9 cellular contexts compared by ENCODE assay signal in genomic region chr17:77772461-77772897, GRCh38.
DNase-seq lines count a peak whose midpoint lies in the region; ATAC-seq, FAIRE-seq and TF ChIP-seq lines count a peak whose summit lies in the region.
"Had no signal": no experiment of that assay in that cellular context is flagged by ENCODE, and none has a peak within 500 bp of the region (broad histone marks: within the 10 kb centered on the region; RNA-seq: fewer than 3 reads in every experiment).

No MANE protein-coding gene starts in this region.

- CTCF ChIA-PET in activated CD8-positive, alpha-beta memory T cell treated with anti-CD3 and anti-CD28 coated beads, Interleukin-2, amount 10 ng/mL, durations not matched to agents 7 days and 5 days (lab: Charles Lee), result interaction anchor here (1.5 to 2.6 kb wide), 5 partner anchors 12 to 241 kb away, joined by 3 to 19 read pairs (median 4); no protein-coding TSS in a partner anchor

- H3K27ac Mint-ChIP-seq in activated CD8-positive, alpha-beta memory T cell treated with anti-CD3 and anti-CD28 coated beads, Interleukin-2, amount 10 ng/mL, durations not matched to agents 7 days and 5 days, result no peak overlapping the region

- no peak overlapping the region for H3K4me3 Mint-ChIP-seq in activated CD8-positive, alpha-beta memory T cell treated with anti-CD3 and anti-CD28 coated beads, Interleukin-2, amount 10 ng/mL, durations not matched to agents 7 days and 5 days

- peaks cover 2% of the 10 kb centered on the region for H3K27me3 Mint-ChIP-seq in activated CD8-positive, alpha-beta memory T cell treated with anti-CD3 and anti-CD28 coated beads, Interleukin-2, amount 10 ng/mL, durations not matched to agents 7 days and 5 days

- TF ChIP-seq CTCF in GM12865 (IDR thresholded peaks at IDR 0.05; ENCODE audit: insufficient read depth, low read depth, low read length, missing control alignments) (peak; percentile 80), epithelial cell of proximal tubule (conservative IDR thresholded peaks at IDR 0.05; ENCODE audit: low read depth, low read length) (peak; percentile 46), omental fat pad (IDR thresholded peaks at IDR 0.05) (peak in 1 of 3 donors; percentile 8)

- DNase-seq in GM12865 (ENCODE audit: low read depth) (peak; percentile 57), NCI-H748 (lab: John Stamatoyannopoulos, UW; ENCODE audit: unreplicated experiment) (peak; percentile 59), epithelial cell of proximal tubule (ENCODE audit: low read depth) (no peak), omental fat pad (ENCODE audit: low spot score) (no peak), urothelium cell line (ENCODE audit: low spot score) (peak; percentile 86)
- peak; percentile 78 for DNase-seq in activated CD8-positive, alpha-beta memory T cell treated with anti-CD3 and anti-CD28 coated beads, Interleukin-2, amount 10 ng/mL, durations not matched to agents 7 days and 5 days

- H3K36me3 Mint-ChIP-seq in activated CD8-positive, alpha-beta memory T cell treated with anti-CD3 and anti-CD28 coated beads, Interleukin-2, amount 10 ng/mL, durations not matched to agents 7 days and 5 days, result no peaks in the 10 kb centered on the region

- H3K4me1 Mint-ChIP-seq in activated CD8-positive, alpha-beta memory T cell treated with anti-CD3 and anti-CD28 coated beads, Interleukin-2, amount 10 ng/mL, durations not matched to agents 7 days and 5 days, result peaks cover 11% of the 10 kb centered on the region

- no peak for FAIRE-seq in urothelium cell line (lab: Jason Lieb, UNC)
- FAIRE-seq: TTC549 had no signal

- H3K9me3 Mint-ChIP-seq in activated CD8-positive, alpha-beta memory T cell treated with anti-CD3 and anti-CD28 coated beads, Interleukin-2, amount 10 ng/mL, durations not matched to agents 7 days and 5 days (ENCODE audit: low read depth), result no peaks in the 10 kb centered on the region

- H3K4me3 ChIP-seq in GM12865 (ENCODE audit: low read depth, low read length) (no peak overlapping the region), epithelial cell of proximal tubule (ENCODE audit: low read depth, low read length) (no peak overlapping the region)

- peak; percentile 95 for ATAC-seq in activated CD8-positive, alpha-beta memory T cell treated with anti-CD3 and anti-CD28 coated beads, Interleukin-2, amount 10 ng/mL, durations not matched to agents 7 days and 5 days
- peak; percentile 88 for ATAC-seq in omental fat pad (ENCODE audit: low FRiP score)
- no peak for ATAC-seq in HG03571 (IDR thresholded peaks at IDR 0.05; ENCODE audit: unreplicated experiment)
- ATAC-seq in HG03280 (IDR thresholded peaks at IDR 0.05; ENCODE audit: unreplicated experiment), result no peak

Comparison
In these comparisons a context has a peak if more than half of its experiments do, and no peak if none do; other contexts are left out.
1. DNase-seq: peak in GM12865 (single experiment), NCI-H748 (single experiment), activated CD8-positive, alpha-beta memory T cell treated with anti-CD3 and anti-CD28 coated beads, Interleukin-2, amount 10 ng/mL, durations not matched to agents 7 days and 5 days (single experiment) and urothelium cell line (single experiment); none in epithelial cell of proximal tubule (single experiment) and omental fat pad (single experiment).
2. ATAC-seq: peak in activated CD8-positive, alpha-beta memory T cell treated with anti-CD3 and anti-CD28 coated beads, Interleukin-2, amount 10 ng/mL, durations not matched to agents 7 days and 5 days (single experiment) and omental fat pad (single experiment); none in HG03571 (single experiment) and HG03280 (single experiment).